13 cellular contexts compared by ENCODE assay signal in the genomic region with DNA sequence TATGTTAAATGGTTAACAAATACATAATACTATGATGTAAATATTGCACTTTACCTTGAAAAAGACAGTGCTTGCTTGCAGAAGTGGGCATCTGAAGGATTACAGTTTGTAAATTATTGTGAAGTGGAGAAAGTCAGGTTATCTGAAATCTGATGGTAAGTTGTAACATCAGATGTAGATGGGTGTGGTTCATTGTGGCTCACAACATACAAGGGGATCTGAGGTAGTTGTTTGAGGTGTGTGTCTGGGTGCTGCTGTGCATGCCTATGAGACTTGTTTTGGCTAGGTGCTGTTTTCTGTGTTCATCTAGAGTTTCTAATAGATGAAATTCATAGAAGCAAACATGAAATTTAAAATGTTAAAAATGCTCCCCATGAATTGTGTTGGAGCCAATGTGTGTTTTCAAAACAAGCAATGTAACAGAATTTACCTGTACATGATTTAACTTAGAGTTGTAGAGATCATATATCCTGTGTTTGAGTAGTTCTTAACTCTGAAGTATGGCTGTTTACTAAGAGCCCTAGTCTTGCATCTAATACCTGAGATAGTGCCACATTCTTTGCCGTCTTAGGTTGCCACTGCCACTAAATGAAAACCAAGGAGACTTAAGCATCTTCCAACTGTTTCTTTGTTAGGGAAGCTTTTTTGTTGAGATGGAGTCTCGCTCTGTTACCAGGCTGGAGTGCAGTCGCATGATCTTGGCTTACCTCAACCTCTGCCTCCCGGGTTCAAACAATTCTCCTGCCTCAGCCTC. TPM values are rescaled to one million over a fixed set of nuclear protein-coding genes. Genes with fewer than 3 reads are reported as not detected.
DNase-seq lines count a peak whose midpoint lies in the region; ATAC-seq and TF ChIP-seq lines count a peak whose summit lies in the region.
"Had no signal": no experiment of that assay in that cellular context is flagged by ENCODE, and none has a peak within 500 bp of the region (broad histone marks: within the 10 kb centered on the region; RNA-seq: fewer than 3 reads in every experiment).

No MANE protein-coding gene starts in this region.

- H3K36me3 Mint-ChIP-seq in CD8-positive, alpha-beta memory T cell = peaks cover 0 to 4% (median 1%) of the 10 kb centered on the region in 3 donors
- H3K36me3 Mint-ChIP-seq in activated CD4-positive, alpha-beta memory T cell treated with anti-CD3 and anti-CD28 coated beads for 36 hours = peaks cover 6% of the 10 kb centered on the region

- H3K9me3 Mint-ChIP-seq in CD8-positive, alpha-beta memory T cell = no peaks in the 10 kb centered on the region
- H3K9me3 Mint-ChIP-seq in activated CD4-positive, alpha-beta memory T cell treated with anti-CD3 and anti-CD28 coated beads for 36 hours = no peaks in the 10 kb centered on the region

- CTCF ChIA-PET in CD8-positive, alpha-beta memory T cell (lab: Charles Lee) = interaction anchor here (2.1 kb wide), 1 partner anchor 13 kb away, joined by 9 read pairs; the partner anchor contains the start of genes NAA15 and NDUFC1
- CTCF ChIA-PET in activated CD4-positive, alpha-beta memory T cell treated with anti-CD3 and anti-CD28 coated beads for 36 hours (lab: Charles Lee) = no interaction called here

- H3K27ac ChIP-seq in 22Rv1 (0 out of 2 replicates have a peak overlapping the region, but pooled peaks have one; percentile 5), iPS-20b (ENCODE audit: low read length) (no peak overlapping the region), right lobe of liver (no peak overlapping the region)
- H3K27ac ChIP-seq in CD8-positive, alpha-beta memory T cell (ENCODE audit: low read depth, low read length) = no peak overlapping the region

- no peaks in the 10 kb centered on the region for H3K27me3 Mint-ChIP-seq in CD8-positive, alpha-beta memory T cell
- H3K27me3 Mint-ChIP-seq in activated CD4-positive, alpha-beta memory T cell treated with anti-CD3 and anti-CD28 coated beads for 36 hours = no peaks in the 10 kb centered on the region

- POLR2A ChIA-PET in CD8-positive, alpha-beta memory T cell (lab: Charles Lee) = no interaction called here
- POLR2A ChIA-PET in activated CD4-positive, alpha-beta memory T cell treated with anti-CD3 and anti-CD28 coated beads for 36 hours (lab: Charles Lee) = interaction anchor here (0.7 to 1.5 kb wide), 2 partner anchors 13 to 137 kb away, joined by 4 to 6 read pairs; partner anchors contain the start of genes ELF2 and NAA15

- no peaks in the 10 kb centered on the region for H3K36me3 ChIP-seq in CD8-positive, alpha-beta memory T cell (ENCODE audit: insufficient read depth, low read length)
- H3K36me3 ChIP-seq in iPS-20b (ENCODE audit: insufficient read depth, low read depth, low read length) (no peaks in the 10 kb centered on the region), right lobe of liver (no peaks in the 10 kb centered on the region)
- H3K36me3 ChIP-seq: spleen had no signal

- H3K4me3 ChIP-seq in CD8-positive, alpha-beta memory T cell (ENCODE audit: low read length) = peak overlapping the region; percentile 26
- peak overlapping the region; percentile 19; the same call in 1 of the 2 replicates for H3K4me3 ChIP-seq in iPS-20b (ENCODE audit: low read length)
- no peak overlapping the region for H3K4me3 ChIP-seq in right lobe of liver

- 100% methylated on average over 2 of the region's 4 CpGs for WGBS in right lobe of liver (ENCODE audit: insufficient coverage, low coverage, low lambda C conversion rate, missing lambda C conversion rate)

- peak in 1 of 5 donors; percentile 15 for DNase-seq in CD8-positive, alpha-beta memory T cell
- DNase-seq in activated CD4-positive, alpha-beta memory T cell treated with anti-CD3 and anti-CD28 coated beads for 36 hours = no peak
- no peak for DNase-seq in right lobe of liver
- DNase-seq: activated naive CD4-positive, alpha-beta T cell; DMS79; midbrain; NCI-H82; spleen had no signal

- H3K27ac Mint-ChIP-seq in CD8-positive, alpha-beta memory T cell = peak overlapping the region; percentile 36 to 93 (median 80)
- H3K27ac Mint-ChIP-seq in activated CD4-positive, alpha-beta memory T cell treated with anti-CD3 and anti-CD28 coated beads for 36 hours = peak overlapping the region; percentile 77

- peaks cover 63% of the 10 kb centered on the region for H3K4me1 ChIP-seq in CD8-positive, alpha-beta memory T cell (ENCODE audit: insufficient read depth, low read length)
- peaks cover 28% of the 10 kb centered on the region for H3K4me1 ChIP-seq in iPS-20b (ENCODE audit: insufficient read depth, low read length)
- H3K4me1 ChIP-seq in right lobe of liver = peaks cover 0 to 13% (median 6%) of the 10 kb centered on the region in 4 donors

- no peaks in the 10 kb centered on the region for H3K9me3 ChIP-seq in CD8-positive, alpha-beta memory T cell (ENCODE audit: low read length)
- H3K9me3 ChIP-seq in iPS-20b (ENCODE audit: insufficient read depth, low read depth, low read length) (no peaks in the 10 kb centered on the region), right lobe of liver (no peaks in the 10 kb centered on the region)
- H3K9me3 ChIP-seq: spleen had no signal

- no peak for TF ChIP-seq POLR2A in right lobe of liver (IDR thresholded peaks at IDR 0.05)

- peak overlapping the region; percentile 21 to 54 (median 37) for H3K4me3 Mint-ChIP-seq in CD8-positive, alpha-beta memory T cell
- H3K4me3 Mint-ChIP-seq in activated CD4-positive, alpha-beta memory T cell treated with anti-CD3 and anti-CD28 coated beads for 36 hours = no peak overlapping the region

- ATAC-seq in right lobe of liver (no peak), HG02840 (IDR thresholded peaks at IDR 0.05; ENCODE audit: low FRiP score, unreplicated experiment) (no peak), HG02571 (IDR thresholded peaks at IDR 0.05; ENCODE audit: unreplicated experiment) (no peak), GM21381 (IDR thresholded peaks at IDR 0.05; ENCODE audit: unreplicated experiment) (no peak)

- TF ChIP-seq CTCF in 22Rv1 (IDR thresholded peaks at IDR 0.05) (no peak), right lobe of liver (IDR thresholded peaks at IDR 0.05) (no peak)

- no peaks in the 10 kb centered on the region for H3K27me3 ChIP-seq in CD8-positive, alpha-beta memory T cell (ENCODE audit: insufficient read depth, low read length, poor library complexity, severe bottlenecking)
- H3K27me3 ChIP-seq in iPS-20b (ENCODE audit: insufficient read depth, low read length) = no peaks in the 10 kb centered on the region
- H3K27me3 ChIP-seq in right lobe of liver = no peaks in the 10 kb centered on the region
- H3K27me3 ChIP-seq: spleen had no signal

- intact Hi-C loops in activated CD4-positive, alpha-beta memory T cell treated with anti-CD3 and anti-CD28 coated beads for 36 hours (cut with micrococcal nuclease) = loop anchor here (2.0 kb wide), 1 partner anchor 17 kb away; no protein-coding TSS in a partner anchor
- intact Hi-C loops in right lobe of liver (cut with DNase I) = no loop called here

- peaks cover 65 to 81% (median 80%) of the 10 kb centered on the region in 3 donors for H3K4me1 Mint-ChIP-seq in CD8-positive, alpha-beta memory T cell
- peaks cover 65% of the 10 kb centered on the region for H3K4me1 Mint-ChIP-seq in activated CD4-positive, alpha-beta memory T cell treated with anti-CD3 and anti-CD28 coated beads for 36 hours (ENCODE audit: low read depth)

- no peak overlapping the region for H3K9ac ChIP-seq in iPS-20b (ENCODE audit: low read depth, low read length)

RNA-seq across cellular contexts. Expression of gene NDUFC1, which starts 11.9 kb away (rescaled TPM):
- total RNA-seq in CD8-positive, alpha-beta memory T cell = 10 to 100 TPM; 49.6 to 50.2 TPM
- polyA plus RNA-seq in CD8-positive, alpha-beta memory T cell = 146 TPM
- total RNA-seq in activated CD4-positive, alpha-beta memory T cell treated with anti-CD3 and anti-CD28 coated beads for 36 hours = 10 to 100 TPM; 51.2 to 52.4 TPM
- total RNA-seq in right lobe of liver = 10 to 100 TPM; 24.7 to 41.0 (median 32.1) TPM

RNA-seq across cellular contexts. Expression of gene NAA15, which starts 12.9 kb away (rescaled TPM):
- total RNA-seq in CD8-positive, alpha-beta memory T cell = 100 to 1,000 TPM; 116 to 122 TPM
- polyA plus RNA-seq in CD8-positive, alpha-beta memory T cell = 47.0 TPM
- 10 to 100 TPM; 91.2 to 95.8 TPM for total RNA-seq in activated CD4-positive, alpha-beta memory T cell treated with anti-CD3 and anti-CD28 coated beads for 36 hours
- 10 to 100 TPM; 13.3 to 19.8 (median 16.5) TPM for total RNA-seq in right lobe of liver

RNA-seq across cellular contexts. Expression of gene MGARP, which starts 34.2 kb away (rescaled TPM):
- not detected for total RNA-seq in CD8-positive, alpha-beta memory T cell
- polyA plus RNA-seq in CD8-positive, alpha-beta memory T cell = 0.84 TPM
- total RNA-seq in activated CD4-positive, alpha-beta memory T cell treated with anti-CD3 and anti-CD28 coated beads for 36 hours = under 1 TPM in 1 of 2 experiments, not detected in 1; 0.22 TPM
- total RNA-seq in right lobe of liver = under 1 TPM in 2 of 6 experiments, not detected in 4; 0.20 to 0.43 TPM

Comparison
In these comparisons a context has a peak if more than half of its experiments do, and no peak if none do; other contexts are left out.
1. H3K4me3 ChIP-seq: peak in CD8-positive, alpha-beta memory T cell (single experiment) and iPS-20b (single experiment); none in right lobe of liver (0 of 3).
2. RNA of gene NAA15, which starts 12.9 kb away (total RNA-seq): 116 to 122 TPM in CD8-positive, alpha-beta memory T cell and 91.2 to 95.8 TPM in activated CD4-positive, alpha-beta memory T cell treated with anti-CD3 and anti-CD28 coated beads for 36 hours; 13.3 to 19.8 TPM in right lobe of liver; every median in the first group is over 4 times any median in the second.